Comparison of ENCODE assay signal across 10 cellular contexts in the genomic region with DNA sequence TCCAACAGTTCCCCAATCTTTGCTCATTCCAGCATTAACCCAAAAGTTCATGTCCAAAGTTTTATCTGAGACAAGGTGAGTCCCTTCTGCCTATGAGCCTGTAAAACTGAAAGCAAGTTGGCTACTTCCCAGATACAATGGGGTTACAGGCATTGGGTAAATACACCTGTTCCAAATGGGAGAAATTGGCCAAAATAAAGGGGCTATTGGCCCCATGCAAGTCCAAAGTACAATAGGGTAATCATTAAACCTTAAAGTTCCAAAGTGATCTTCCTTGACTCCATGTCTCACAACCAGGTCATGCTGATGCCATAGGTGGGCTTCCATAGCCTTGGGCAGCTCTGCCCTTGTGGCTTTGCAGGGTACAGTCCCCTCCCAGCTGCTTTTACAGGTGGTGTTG.
"Had no signal": no experiment of that assay in that cellular context is flagged by ENCODE, and none has a peak within 500 bp of the region (broad histone marks: within the 10 kb centered on the region; RNA-seq: fewer than 3 reads in every experiment).

No MANE protein-coding gene starts in this region.

- H3K36me3 ChIP-seq: HAP-1 had no signal

- DNase-seq: GM23248, GOT3, H7, HCEC 1CT, HFFc6 had no signal

- FAIRE-seq: H1, H54 had no signal

- ATAC-seq: GM23338, HCT116 had no signal

- H3K9ac ChIP-seq: GM23248 had no signal

- H2AFZ ChIP-seq: GM23248, GM23338 had no signal

- H3K4me2 ChIP-seq: GM23338 had no signal

- H3K4me3 ChIP-seq: GM23248, GM23338, HAP-1 had no signal

- H3K27ac ChIP-seq: GM23248 had no signal
